32 cellular contexts compared by ENCODE assay signal in the genomic region with DNA sequence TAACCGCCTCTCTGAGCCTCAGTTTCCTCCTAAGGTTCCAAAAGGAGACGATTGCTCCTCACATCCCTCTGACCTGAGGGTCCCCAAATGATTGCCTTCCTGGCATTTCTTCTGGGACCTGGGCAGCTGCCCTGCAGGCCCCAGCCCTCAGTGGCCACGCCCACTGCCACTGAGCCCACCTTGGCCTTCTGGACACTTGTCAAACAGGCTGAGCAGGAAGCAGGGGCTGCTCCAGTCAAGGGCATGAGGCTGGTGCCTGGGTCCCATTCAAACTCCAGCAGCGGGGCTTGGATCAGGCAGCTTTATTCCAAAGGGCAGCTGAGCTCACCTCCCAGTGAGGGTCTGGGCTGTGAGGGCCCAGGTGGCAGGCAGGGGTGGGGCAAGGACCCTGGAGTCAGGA. TPM values are rescaled to one million over a fixed set of nuclear protein-coding genes. Genes with fewer than 3 reads are reported as not detected.
"Had no signal": no experiment of that assay in that cellular context is flagged by ENCODE, and none has a peak within 500 bp of the region (broad histone marks: within the 10 kb centered on the region; RNA-seq: fewer than 3 reads in every experiment).

No MANE protein-coding gene starts in this region.

- H3K4me3 Mint-ChIP-seq: activated B cell treated with CpG ODN at 0.5 μM for 24 hours; activated CD8-positive, alpha-beta T cell treated with anti-CD3 and anti-CD28 coated beads for 36 hours; activated naive CD4-positive, alpha-beta T cell treated with anti-CD3 and anti-CD28 coated beads for 36 hours; activated naive CD4-positive, alpha-beta T cell treated with anti-CD3 and anti-CD28 coated beads, Interleukin-2, amount 50 U/mL, for 24 hours; activated naive CD8-positive, alpha-beta T cell treated with anti-CD3 and anti-CD28 coated beads for 36 hours; activated naive CD8-positive, alpha-beta T cell treated with anti-CD3 and anti-CD28 coated beads, Interleukin-2, amount 50 U/mL, for 24 hours; activated T-cell treated with anti-CD3 and anti-CD28 coated beads, Interleukin-2, amount 50 U/mL, for 4 hours; effector memory CD8-positive, alpha-beta T cell; T-helper 2 cell treated with Interferon-gamma antibody and Interleukin-4, amounts not matched to agents 5 μg/mL and 100 μg/mL, for 36 hours had no signal

- H3K27ac Mint-ChIP-seq: activated B cell treated with CpG ODN at 0.5 μM for 24 hours; activated CD8-positive, alpha-beta T cell treated with anti-CD3 and anti-CD28 coated beads for 36 hours; activated naive CD4-positive, alpha-beta T cell treated with anti-CD3 and anti-CD28 coated beads for 36 hours; activated naive CD4-positive, alpha-beta T cell treated with anti-CD3 and anti-CD28 coated beads, Interleukin-2, amount 50 U/mL, for 24 hours; activated naive CD8-positive, alpha-beta T cell treated with anti-CD3 and anti-CD28 coated beads for 36 hours; activated naive CD8-positive, alpha-beta T cell treated with anti-CD3 and anti-CD28 coated beads, Interleukin-2, amount 50 U/mL, for 24 hours; activated T-helper 2 cell treated with anti-CD3 and anti-CD28 coated beads, Interferon-gamma antibody, Interleukin-2, Interleukin-4, amounts not matched to agents 10 μg/mL and 5 μg/mL and 100 μg/mL, durations not matched to agents 14 hours and 24 hours and 36 hours; effector memory CD8-positive, alpha-beta T cell; T-helper 2 cell treated with Interferon-gamma antibody and Interleukin-4, amounts not matched to agents 5 μg/mL and 100 μg/mL, for 36 hours had no signal

- H3K4me1 ChIP-seq: body of pancreas, foreskin keratinocyte, gastrocnemius medialis had no signal

- H3K9me3 ChIP-seq: adrenal gland, body of pancreas, esophagus muscularis mucosa, gastrocnemius medialis, heart left ventricle had no signal

- H3K4me3 ChIP-seq: adrenal gland, body of pancreas, esophagus muscularis mucosa, gastrocnemius medialis, heart left ventricle had no signal

- H3K27ac ChIP-seq: adrenal gland, body of pancreas, esophagus muscularis mucosa, foreskin keratinocyte, gastrocnemius medialis, heart left ventricle, WERI-Rb-1 had no signal

- DNase-seq: activated B cell treated with CpG ODN at 0.5 μM for 24 hours; activated CD4-positive, alpha-beta T cell treated with anti-CD3 and anti-CD28 coated beads for 48 hours; activated CD4-positive, alpha-beta T cell treated with anti-CD3 and anti-CD28 coated beads, Interleukin-2, amount 50 U/mL, for 1 hour; activated CD4-positive, alpha-beta T cell treated with anti-CD3 and anti-CD28 coated beads, Interleukin-2, amount 50 U/mL, for 48 hours; activated CD8-positive, alpha-beta memory T cell treated with anti-CD3 and anti-CD28 coated beads for 24 hours; activated CD8-positive, alpha-beta T cell treated with anti-CD3 and anti-CD28 coated beads for 36 hours; activated effector memory CD4-positive, alpha-beta T cell treated with anti-CD3 and anti-CD28 coated beads, Interleukin-2, amount 50 U/mL, for 16 hours; activated naive CD4-positive, alpha-beta T cell treated with anti-CD3 and anti-CD28 coated beads for 36 hours; activated naive CD8-positive, alpha-beta T cell treated with anti-CD3 and anti-CD28 coated beads for 36 hours; activated naive CD8-positive, alpha-beta T cell treated with anti-CD3 and anti-CD28 coated beads, Interleukin-2, amount 50 U/mL, for 24 hours; activated T-cell treated with anti-CD3 and anti-CD28 coated beads, Interleukin-2, amount 50 U/mL, for 4 hours; adrenal gland; amygdala; aorta; body of pancreas; cortex of kidney; dermis blood vessel endothelial cell; effector CD4-positive, alpha-beta T cell; effector memory CD8-positive, alpha-beta T cell; erythroblast; foreskin keratinocyte; gastrocnemius medialis; glutamatergic neuron; heart left ventricle; T1000; WERI-Rb-1 had no signal

- H3K4me1 Mint-ChIP-seq: activated B cell treated with CpG ODN at 0.5 μM for 24 hours had no signal

- H3K9me3 Mint-ChIP-seq: activated B cell treated with CpG ODN at 0.5 μM for 24 hours; activated CD8-positive, alpha-beta T cell treated with anti-CD3 and anti-CD28 coated beads for 36 hours; activated naive CD4-positive, alpha-beta T cell treated with anti-CD3 and anti-CD28 coated beads for 36 hours; activated naive CD4-positive, alpha-beta T cell treated with anti-CD3 and anti-CD28 coated beads, Interleukin-2, amount 50 U/mL, for 24 hours; activated naive CD8-positive, alpha-beta T cell treated with anti-CD3 and anti-CD28 coated beads for 36 hours; activated naive CD8-positive, alpha-beta T cell treated with anti-CD3 and anti-CD28 coated beads, Interleukin-2, amount 50 U/mL, for 24 hours; activated T-cell treated with anti-CD3 and anti-CD28 coated beads, Interleukin-2, amount 50 U/mL, for 4 hours; activated T-helper 2 cell treated with anti-CD3 and anti-CD28 coated beads, Interferon-gamma antibody, Interleukin-2, Interleukin-4, amounts not matched to agents 10 μg/mL and 5 μg/mL and 100 μg/mL, durations not matched to agents 14 hours and 24 hours and 36 hours; effector memory CD8-positive, alpha-beta T cell; T-helper 2 cell treated with Interferon-gamma antibody and Interleukin-4, amounts not matched to agents 5 μg/mL and 100 μg/mL, for 36 hours had no signal

- ATAC-seq: activated CD4-positive, CD25-positive, alpha-beta regulatory T cell treated with anti-CD3 and anti-CD28 coated beads, Interleukin-2, amount 50 U/mL, for 24 hours; activated CD8-positive, alpha-beta T cell treated with anti-CD3 and anti-CD28 coated beads for 36 hours; activated naive CD8-positive, alpha-beta T cell treated with anti-CD3 and anti-CD28 coated beads, Interleukin-2, amount 50 U/mL, for 24 hours; activated T-cell treated with anti-CD3 and anti-CD28 coated beads, Interleukin-2, amount 50 U/mL, for 4 hours; body of pancreas; effector memory CD8-positive, alpha-beta T cell; foreskin keratinocyte; gastrocnemius medialis; heart left ventricle had no signal

RNA-seq across cellular contexts. Expression of gene TMPRSS6, which starts 44.4 kb away (rescaled TPM):
- total RNA-seq: aorta, chondrocyte, dermis blood vessel endothelial cell, esophagus muscularis mucosa, foreskin keratinocyte had no signal
- polyA plus RNA-seq: aorta, foreskin keratinocyte, heart left ventricle had no signal
